ENCODE assay signal across 24 cellular contexts in the genomic region with DNA sequence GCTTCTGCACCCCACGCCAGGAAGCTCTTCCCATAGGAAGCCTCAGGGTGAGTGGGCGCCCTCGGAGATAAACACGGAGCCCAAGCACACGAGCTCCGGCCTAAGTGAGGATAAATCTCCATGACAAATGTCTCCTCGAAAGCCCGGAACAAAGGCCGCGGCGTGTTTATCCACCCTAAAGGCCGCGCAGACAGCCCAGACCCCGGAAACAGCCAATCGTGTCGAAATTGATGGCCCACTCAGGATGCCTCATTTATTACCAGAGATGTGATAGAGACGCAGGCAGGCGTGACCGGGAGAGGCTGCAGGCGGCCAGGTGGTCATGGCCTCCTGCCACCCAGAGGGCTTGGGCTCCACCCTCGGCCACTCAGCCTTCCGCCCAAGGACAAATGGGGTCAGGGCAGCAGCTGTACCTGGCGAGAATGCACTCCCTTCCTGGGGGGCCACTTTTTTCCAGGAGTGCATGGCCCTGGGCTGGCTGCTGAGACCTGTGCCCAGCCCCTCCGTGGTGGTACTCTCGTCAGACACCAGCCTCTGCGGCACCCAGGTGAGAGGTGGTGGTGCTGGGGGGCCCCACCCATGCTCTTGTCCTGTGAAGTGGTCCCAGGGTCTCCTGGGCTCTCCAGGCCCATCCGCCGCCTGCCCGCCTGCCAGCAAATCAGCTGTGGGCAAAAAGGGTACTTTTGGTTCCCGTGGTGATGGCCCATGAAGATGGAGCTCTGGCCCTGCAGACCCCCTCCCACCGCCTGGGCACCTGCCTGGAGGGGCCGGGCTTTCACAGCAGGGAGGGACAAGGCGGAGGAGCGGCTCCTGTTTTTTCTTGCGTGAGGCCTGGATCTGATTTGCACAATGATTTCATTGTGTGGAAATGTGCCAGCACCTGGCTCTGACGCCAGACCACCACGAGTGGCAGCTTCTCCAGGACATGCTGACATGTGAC.
DNase-seq lines count a peak whose midpoint lies in the region; ATAC-seq lines count a peak whose summit lies in the region.
"Had no signal": no experiment of that assay in that cellular context is flagged by ENCODE, and none has a peak within 500 bp of the region (broad histone marks: within the 10 kb centered on the region; RNA-seq: fewer than 3 reads in every experiment).

No MANE protein-coding gene starts in this region.

- intact Hi-C loops in activated CD4-positive, alpha-beta T cell treated with anti-CD3 and anti-CD28 coated beads for 36 hours (cut with DNase I, micrococcal nuclease), result no loop called here

- peak; percentile 91 for DNase-seq in COLO668 (lab: John Stamatoyannopoulos, UW; ENCODE audit: unreplicated experiment)
- peak; percentile 87 for DNase-seq in NCI-H1092 (lab: John Stamatoyannopoulos, UW)
- DNase-seq in NCI-H774 (lab: John Stamatoyannopoulos, UW), result peak; percentile 15
- DNase-seq in left kidney (ENCODE audit: low read depth, low spot score), result peak; percentile 62
- DNase-seq in NCI-H1930 (lab: John Stamatoyannopoulos, UW), result no peak
- DNase-seq in activated CD4-positive, alpha-beta T cell treated with anti-CD3 and anti-CD28 coated beads for 36 hours, result no peak
- DNase-seq: activated CD8-positive, alpha-beta T cell treated with anti-CD3 and anti-CD28 coated beads for 36 hours; activated effector memory CD4-positive, alpha-beta T cell treated with anti-CD3 and anti-CD28 coated beads, Interleukin-2, amount 50 U/mL, for 16 hours; activated naive CD8-positive, alpha-beta T cell treated with anti-CD3 and anti-CD28 coated beads, Interleukin-2, amount 50 U/mL, for 24 hours; activated T-cell treated with anti-CD3 and anti-CD28 coated beads for 4 hours; brain microvascular endothelial cell; CD8-positive, alpha-beta memory T cell; effector memory CD4-positive, alpha-beta T cell; foreskin keratinocyte; HFFc6; hippocampal formation; islet precursor cell; Kasumi-1; NCI-H1048; nucleus accumbens; stimulated activated CD4-positive, alpha-beta T cell treated with anti-CD3 and anti-CD28 coated beads, Interleukin-4, amount 100 ng/mL, for 1 hour; stimulated activated naive CD8-positive, alpha-beta T cell treated with anti-CD3 and anti-CD28 coated beads, Interleukin-15, Interleukin-2, amounts not matched to agents 100 U/mL and 50 U/mL, for 24 hours had no signal

- ATAC-seq in activated CD4-positive, alpha-beta T cell treated with anti-CD3 and anti-CD28 coated beads for 36 hours, result no peak
- ATAC-seq in HG03175 (IDR thresholded peaks at IDR 0.05; ENCODE audit: unreplicated experiment), result no peak
- ATAC-seq: activated CD4-positive, CD25-positive, alpha-beta regulatory T cell treated with anti-CD3 and anti-CD28 coated beads, Interleukin-2, amount 50 U/mL, for 24 hours; activated CD8-positive, alpha-beta T cell treated with anti-CD3 and anti-CD28 coated beads for 36 hours; activated naive CD8-positive, alpha-beta T cell treated with anti-CD3 and anti-CD28 coated beads, Interleukin-2, amount 50 U/mL, for 24 hours; foreskin keratinocyte; stimulated activated naive CD8-positive, alpha-beta T cell treated with anti-CD3 and anti-CD28 coated beads, Interleukin-15, Interleukin-2, amounts not matched to agents 100 U/mL and 50 U/mL, for 24 hours had no signal

- H3K27ac Mint-ChIP-seq in activated CD4-positive, alpha-beta T cell treated with anti-CD3 and anti-CD28 coated beads for 36 hours, result no peak overlapping the region
- H3K27ac Mint-ChIP-seq: activated CD8-positive, alpha-beta T cell treated with anti-CD3 and anti-CD28 coated beads for 36 hours; activated naive CD8-positive, alpha-beta T cell treated with anti-CD3 and anti-CD28 coated beads, Interleukin-2, amount 50 U/mL, for 24 hours; CD8-positive, alpha-beta memory T cell; HFFc6 had no signal

- no peaks in the 10 kb centered on the region for H3K27me3 Mint-ChIP-seq in activated CD4-positive, alpha-beta T cell treated with anti-CD3 and anti-CD28 coated beads for 36 hours
- H3K27me3 Mint-ChIP-seq: activated CD8-positive, alpha-beta T cell treated with anti-CD3 and anti-CD28 coated beads for 36 hours; activated naive CD8-positive, alpha-beta T cell treated with anti-CD3 and anti-CD28 coated beads, Interleukin-2, amount 50 U/mL, for 24 hours had no signal

- CTCF ChIA-PET in activated CD4-positive, alpha-beta T cell treated with anti-CD3 and anti-CD28 coated beads for 36 hours (lab: Charles Lee), result no interaction called here

- no peaks in the 10 kb centered on the region for H3K36me3 Mint-ChIP-seq in activated CD4-positive, alpha-beta T cell treated with anti-CD3 and anti-CD28 coated beads for 36 hours (ENCODE audit: low read depth)
- H3K36me3 Mint-ChIP-seq: CD8-positive, alpha-beta memory T cell had no signal

- H3K4me3 Mint-ChIP-seq in activated CD4-positive, alpha-beta T cell treated with anti-CD3 and anti-CD28 coated beads for 36 hours, result no peak overlapping the region
- H3K4me3 Mint-ChIP-seq: activated CD8-positive, alpha-beta T cell treated with anti-CD3 and anti-CD28 coated beads for 36 hours; activated naive CD8-positive, alpha-beta T cell treated with anti-CD3 and anti-CD28 coated beads, Interleukin-2, amount 50 U/mL, for 24 hours; HFFc6 had no signal

- peaks cover 2% of the 10 kb centered on the region for H3K4me1 Mint-ChIP-seq in activated CD4-positive, alpha-beta T cell treated with anti-CD3 and anti-CD28 coated beads for 36 hours
- H3K4me1 Mint-ChIP-seq: activated naive CD8-positive, alpha-beta T cell treated with anti-CD3 and anti-CD28 coated beads, Interleukin-2, amount 50 U/mL, for 24 hours had no signal

- H3K9me3 Mint-ChIP-seq in activated CD4-positive, alpha-beta T cell treated with anti-CD3 and anti-CD28 coated beads for 36 hours (ENCODE audit: low read depth), result peaks cover 4% of the 10 kb centered on the region
- H3K9me3 Mint-ChIP-seq: activated CD8-positive, alpha-beta T cell treated with anti-CD3 and anti-CD28 coated beads for 36 hours; CD8-positive, alpha-beta memory T cell had no signal

- POLR2A ChIA-PET in activated CD4-positive, alpha-beta T cell treated with anti-CD3 and anti-CD28 coated beads for 36 hours (lab: Charles Lee), result no interaction called here

Comparison
In these comparisons a context has a peak if more than half of its experiments do, and no peak if none do; other contexts are left out.
1. DNase-seq: peak in COLO668 (single experiment), NCI-H1092 (single experiment), NCI-H774 (single experiment) and left kidney (single experiment); none in NCI-H1930 (0 of 2) and activated CD4-positive, alpha-beta T cell treated with anti-CD3 and anti-CD28 coated beads for 36 hours (single experiment).